Comparison of ENCODE assay signal across 11 cellular contexts in genomic region chr9:84002344-84002743, GRCh38.
DNase-seq lines count a peak whose midpoint lies in the region; ATAC-seq and FAIRE-seq lines count a peak whose summit lies in the region.
"Had no signal": no experiment of that assay in that cellular context is flagged by ENCODE, and none has a peak within 500 bp of the region (broad histone marks: within the 10 kb centered on the region; RNA-seq: fewer than 3 reads in every experiment).

No MANE protein-coding gene starts in this region.

- peak; percentile 71 for ATAC-seq in GM18499 (IDR thresholded peaks at IDR 0.05; ENCODE audit: insufficient read depth, unreplicated experiment)
- ATAC-seq in GM21526 (IDR thresholded peaks at IDR 0.05; ENCODE audit: low FRiP score, unreplicated experiment): peak; percentile 51
- peak; percentile 69 for ATAC-seq in HG03565 (IDR thresholded peaks at IDR 0.05; ENCODE audit: unreplicated experiment)

- DNase-seq in NCI-H146 treated with DMSO at 0.1 percent for 48 hours (lab: John Stamatoyannopoulos, UW; ENCODE audit: unreplicated experiment) (no peak), Kasumi-1 (lab: John Stamatoyannopoulos, UW) (no peak), NCI-H1436 treated with DMSO at 0.1 percent for 48 hours (lab: John Stamatoyannopoulos, UW) (no peak), NCI-H510A treated with DMSO at 0.1 percent for 48 hours (lab: John Stamatoyannopoulos, UW) (no peak)
- DNase-seq: activated effector memory CD4-positive, alpha-beta T cell treated with Interleukin-2 at 50 U/mL for 16 hours; glutamatergic neuron; RPMI8226 had no signal

- FAIRE-seq in islet of Langerhans (lab: Jason Lieb, UNC): peak; percentile 68
